8 cellular contexts compared by ENCODE assay signal in the genomic region with DNA sequence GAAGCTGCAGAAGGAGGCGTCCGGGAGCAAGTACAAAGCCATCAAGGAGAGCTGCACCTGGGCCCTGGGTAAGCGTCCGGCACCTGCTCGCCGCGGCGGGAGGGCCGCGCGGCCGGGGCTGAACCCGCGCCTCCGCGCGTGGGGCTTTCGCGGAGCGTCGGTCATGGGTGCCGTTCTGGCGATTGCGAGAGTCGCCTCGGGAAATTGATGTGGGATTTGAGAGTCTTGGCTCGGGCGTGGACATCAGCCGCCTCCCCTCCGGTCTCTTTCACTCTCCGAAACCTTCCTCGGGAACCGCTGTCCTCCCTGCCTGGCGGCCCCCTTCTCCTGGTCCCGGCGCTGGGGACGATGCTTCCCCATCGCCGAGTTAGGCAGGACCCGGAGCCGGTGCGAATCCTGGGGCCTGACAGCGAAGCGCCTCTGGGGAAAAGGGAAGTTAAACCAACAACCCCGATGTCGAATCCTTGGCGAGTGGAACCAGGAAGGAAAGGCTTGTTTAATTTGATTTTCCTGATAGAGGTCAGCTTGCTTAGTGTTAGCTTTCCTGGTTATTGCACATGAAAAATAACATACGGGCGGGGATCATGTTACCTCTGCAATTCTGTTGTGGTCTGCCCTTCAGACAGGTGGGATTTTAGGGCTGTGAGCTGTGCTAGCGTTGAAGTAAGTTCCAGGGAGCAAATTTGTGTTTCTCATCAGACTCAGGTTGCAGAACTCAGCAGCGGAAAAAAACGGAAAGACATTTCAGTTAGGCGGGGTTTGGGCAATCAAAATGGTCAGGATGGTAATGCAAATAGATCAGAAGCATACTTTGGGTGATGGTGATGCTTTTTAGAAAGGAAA. TPM values are rescaled to one million over a fixed set of nuclear protein-coding genes. Genes with fewer than 3 reads are reported as not detected.
A peak's percentile ranks its signal among the peaks of the same experiment; 100 is the strongest.
DNase-seq lines count a peak whose midpoint lies in the region; ATAC-seq and TF ChIP-seq lines count a peak whose summit lies in the region.

No MANE protein-coding gene starts in this region.

- no peak for TF ChIP-seq CTCF in BJ (IDR thresholded peaks at IDR 0.05; ENCODE audit: insufficient read depth, low read depth, low read length)
- no peak for TF ChIP-seq CTCF in VCaP (conservative IDR thresholded peaks at IDR 0.05)
- TF ChIP-seq CTCF in fibroblast of villous mesenchyme (IDR thresholded peaks at IDR 0.05; ENCODE audit: insufficient read depth, low read depth, low read length) = no peak
- TF ChIP-seq CTCF in neural crest cell (conservative IDR thresholded peaks at IDR 0.05) = no peak

- ATAC-seq in GM19395 (IDR thresholded peaks at IDR 0.05; ENCODE audit: unreplicated experiment) = peak; percentile 48

- peak overlapping the region; percentile 99 for H3K27ac ChIP-seq in VCaP

- H3K36me3 Mint-ChIP-seq in neural crest cell (ENCODE audit: low read depth) = no peaks in the 10 kb centered on the region

- no peak for DNase-seq in BJ (ENCODE audit: low read depth)
- peak; percentile 6 for DNase-seq in HT1080 (ENCODE audit: low read depth)
- no peak for DNase-seq in fibroblast of villous mesenchyme (ENCODE audit: low read depth)
- no peak for DNase-seq in neural crest cell (ENCODE audit: low read depth, low spot score)
- no peak for DNase-seq in cerebellar nuclear complex (lab: John Stamatoyannopoulos, UW)
- DNase-seq in OCI-M2 (lab: John Stamatoyannopoulos, UW; ENCODE audit: unreplicated experiment) = no peak

- H3K27me3 Mint-ChIP-seq in neural crest cell (ENCODE audit: low read depth) = peaks cover 82% of the 10 kb centered on the region

- H3K36me3 ChIP-seq in BJ (ENCODE audit: control insufficient read depth, insufficient read depth, low read length) = no peaks in the 10 kb centered on the region

- peak overlapping the region; percentile 84 for H3K4me3 Mint-ChIP-seq in neural crest cell

- H3K27ac Mint-ChIP-seq in neural crest cell (ENCODE audit: unreplicated experiment) = no peak overlapping the region

- peak overlapping the region; percentile 40 for H3K4me3 ChIP-seq in BJ (ENCODE audit: low read depth, low read length)
- H3K4me3 ChIP-seq in fibroblast of villous mesenchyme (ENCODE audit: low read depth, low read length) = peak overlapping the region; percentile 43

- peaks cover 10% of the 10 kb centered on the region for H3K4me1 Mint-ChIP-seq in neural crest cell

- CTCF ChIA-PET in BJ (lab: Yijun Ruan, JAX) = no interaction called here

- POLR2A ChIA-PET in BJ (lab: Charles Lee) = no interaction called here

- H3K9me3 Mint-ChIP-seq in neural crest cell = peaks cover 3% of the 10 kb centered on the region

- peaks cover 23% of the 10 kb centered on the region for H3K27me3 ChIP-seq in BJ (ENCODE audit: control insufficient read depth, insufficient read depth, low read length)

RNA-seq across cellular contexts. Expression of gene ARFGEF3, which starts 0.6 kb away (rescaled TPM):
- 0.27 and 0.36 TPM in 2 replicates for polyA plus RNA-seq in BJ (2011; rRNA removed)
- 0.62 and 0.72 TPM in 2 replicates for polyA minus RNA-seq in BJ (2011; rRNA and poly(A)+ RNA removed)
- 4.1 and 4.5 TPM in 2 replicates for total RNA-seq in HT1080 (2014; rRNA removed; shearing (Covaris generic))
- polyA plus RNA-seq in HT1080 (2015; cell fraction: cytosol; rRNA removed) = 2.9 and 4.1 TPM in 2 replicates
- polyA plus RNA-seq in HT1080 (2015; cell fraction: nucleus; rRNA removed) = 5.1 and 5.7 TPM in 2 replicates
- under 0.01 TPM in 2 replicates for total RNA-seq in fibroblast of villous mesenchyme
- total RNA-seq in neural crest cell = 0.23 and 0.30 TPM in 2 replicates

RNA-seq across cellular contexts. Expression of gene PERP, which starts 55.1 kb away (rescaled TPM):
- polyA plus RNA-seq in BJ (2011; rRNA removed) = 47.5 and 52.3 TPM in 2 replicates
- 19.3 and 23.6 TPM in 2 replicates for polyA minus RNA-seq in BJ (2011; rRNA and poly(A)+ RNA removed)
- total RNA-seq in HT1080 (2014; rRNA removed; shearing (Covaris generic)) = 39.9 and 60.2 TPM in 2 replicates
- polyA plus RNA-seq in HT1080 (2015; cell fraction: cytosol; rRNA removed) = 88.2 and 102 TPM in 2 replicates
- 44.3 and 51.5 TPM in 2 replicates for polyA plus RNA-seq in HT1080 (2015; cell fraction: nucleus; rRNA removed)
- total RNA-seq in fibroblast of villous mesenchyme (11.0 and 11.2 TPM in 2 replicates), neural crest cell (3.0 and 3.3 TPM in 2 replicates)

RNA-seq across cellular contexts. Expression of gene PBOV1, which starts 56.0 kb away (rescaled TPM):
- not detected in 2 replicates for polyA plus RNA-seq in BJ (2011; rRNA removed)
- not detected in 2 replicates for polyA minus RNA-seq in BJ (2011; rRNA and poly(A)+ RNA removed)
- not detected in 2 replicates for total RNA-seq in HT1080 (2014; rRNA removed; shearing (Covaris generic))
- polyA plus RNA-seq in HT1080 (2015; cell fraction: cytosol; rRNA removed) = not detected in 2 replicates
- polyA plus RNA-seq in HT1080 (2015; cell fraction: nucleus; rRNA removed) = not detected in 2 replicates
- total RNA-seq in fibroblast of villous mesenchyme = not detected in 2 replicates
- not detected in 2 replicates for total RNA-seq in neural crest cell
